In the genomic region with DNA sequence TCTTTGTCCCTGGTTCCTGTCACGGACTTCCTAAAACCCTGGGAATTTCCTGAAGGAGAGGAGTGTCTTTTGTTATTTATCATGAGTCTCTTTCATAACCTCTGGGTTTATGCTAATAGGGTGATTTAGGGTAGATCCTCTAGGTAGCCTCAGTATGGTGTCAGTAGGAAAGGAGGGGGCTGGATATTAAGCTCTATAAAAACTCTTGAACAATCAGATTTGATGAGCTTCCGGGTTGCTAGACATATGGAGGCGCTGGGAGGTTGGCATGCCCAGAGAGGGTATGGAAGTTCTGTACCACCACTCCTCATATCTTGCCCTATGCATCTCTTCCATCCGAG, we compare ENCODE assay signal across 9 cellular contexts. TPM values are rescaled to one million over a fixed set of nuclear protein-coding genes. Genes with fewer than 3 reads are reported as not detected.
A peak's percentile ranks its signal among the peaks of the same experiment; 100 is the strongest.
DNase-seq lines count a peak whose midpoint lies in the region; ATAC-seq and TF ChIP-seq lines count a peak whose summit lies in the region.
"Had no signal": no experiment of that assay in that cellular context is flagged by ENCODE, and none has a peak within 500 bp of the region (broad histone marks: within the 10 kb centered on the region; RNA-seq: fewer than 3 reads in every experiment).

No MANE protein-coding gene starts in this region.

- TF ChIP-seq POLR2A in upper lobe of left lung (IDR thresholded peaks at IDR 0.05), result no peak

- no peaks in the 10 kb centered on the region for H3K79me2 ChIP-seq in mammary epithelial cell (ENCODE audit: insufficient read depth, low read length)

- H3K27me3 Mint-ChIP-seq in activated naive CD4-positive, alpha-beta T cell treated with anti-CD3 and anti-CD28 coated beads, Interleukin-2, amount 50 U/mL, for 24 hours, result no peaks in the 10 kb centered on the region

- intact Hi-C loops in mammary epithelial cell (cut with micrococcal nuclease) (no loop called here), lower lobe of right lung (cut with DNase I) (no loop called here)

- H3K4me3 ChIP-seq in mammary epithelial cell (replicated peaks in 1 of 3; ENCODE audit: insufficient read depth in 1 of 3, low read depth in 2 of 3, low read length in 3 of 3) (no peak overlapping the region), lower lobe of right lung (peak overlapping the region; percentile 49), upper lobe of left lung (peak overlapping the region in 3 of 4 donors; percentile 38 to 49 (median 41))

- peaks cover 16% of the 10 kb centered on the region for H3K4me1 Mint-ChIP-seq in activated naive CD4-positive, alpha-beta T cell treated with anti-CD3 and anti-CD28 coated beads, Interleukin-2, amount 50 U/mL, for 24 hours

- H3K4me1 ChIP-seq in mammary epithelial cell (ENCODE audit: insufficient read depth, low read length) (no peaks in the 10 kb centered on the region), lower lobe of right lung (no peaks in the 10 kb centered on the region), upper lobe of left lung (peaks cover 0 to 7% (median 6%) of the 10 kb centered on the region in 4 donors)

- H3K27ac ChIP-seq in mammary epithelial cell (ENCODE audit: insufficient read depth, low read depth, low read length) (no peak overlapping the region), lower lobe of right lung (no peak overlapping the region), upper lobe of left lung (no peak overlapping the region)

- ATAC-seq in lower lobe of right lung (peak in 1 of 2 donors; percentile 45), upper lobe of left lung (ENCODE audit: low FRiP score in 2 of 2) (peak in 1 of 2 donors; percentile 28), HG02938 (IDR thresholded peaks at IDR 0.05; ENCODE audit: unreplicated experiment) (no peak)

- TF ChIP-seq CTCF in mammary epithelial cell (conservative IDR thresholded peaks at IDR 0.05 in 1 of 2, IDR thresholded peaks at IDR 0.05 in 1 of 2; ENCODE audit: extremely low read depth in 1 of 2, insufficient read depth in 1 of 2, low read depth in 1 of 2, low read length in 2 of 2) (no peak), lower lobe of right lung (IDR thresholded peaks at IDR 0.05) (no peak), upper lobe of left lung (IDR thresholded peaks at IDR 0.05) (no peak)

- H3K9ac ChIP-seq in mammary epithelial cell (ENCODE audit: insufficient read depth, low read length), result no peak overlapping the region

- dilution Hi-C loops in mammary epithelial cell (cut with HindIII; ENCODE audit: low sequenced_read_pairs), result no loop called here

- no peaks in the 10 kb centered on the region for H3K36me3 Mint-ChIP-seq in activated naive CD4-positive, alpha-beta T cell treated with anti-CD3 and anti-CD28 coated beads, Interleukin-2, amount 50 U/mL, for 24 hours

- in situ Hi-C loops in mammary epithelial cell (cut with MboI; ENCODE audit: low sequenced_read_pairs in 2 of 2), result no loop called here

- no peak for TF ChIP-seq EP300 in upper lobe of left lung (IDR thresholded peaks at IDR 0.05)

- H3K4me2 ChIP-seq in mammary epithelial cell (ENCODE audit: insufficient read depth, low read depth, low read length), result no peak overlapping the region

- no peaks in the 10 kb centered on the region for H4K20me1 ChIP-seq in mammary epithelial cell (ENCODE audit: insufficient read depth, low read length)

- H3K27me3 ChIP-seq in mammary epithelial cell (ENCODE audit: insufficient read depth, low read length) (no peaks in the 10 kb centered on the region), lower lobe of right lung (ENCODE audit: low read depth) (no peaks in the 10 kb centered on the region), upper lobe of left lung (no peaks in the 10 kb centered on the region)

- peak overlapping the region; percentile 84 for H3K4me3 Mint-ChIP-seq in activated naive CD4-positive, alpha-beta T cell treated with anti-CD3 and anti-CD28 coated beads, Interleukin-2, amount 50 U/mL, for 24 hours

- DNase-seq in activated naive CD4-positive, alpha-beta T cell treated with Interleukin-2 at 50 U/mL for 16 hours, result no peak
- DNase-seq in mammary epithelial cell (no peak), lower lobe of right lung (no peak), upper lobe of left lung (no peak), GM19238 (ENCODE audit: insufficient read length, low spot score) (no peak), pons (ENCODE audit: low spot score) (no peak)
- DNase-seq: NCI-H2107 had no signal

- H3K9me3 ChIP-seq in mammary epithelial cell (replicated peaks; ENCODE audit: insufficient read depth, low read length), result no peaks in the 10 kb centered on the region
- H3K9me3 ChIP-seq in lower lobe of right lung, result no peaks in the 10 kb centered on the region
- H3K9me3 ChIP-seq in upper lobe of left lung, result no peaks in the 10 kb centered on the region

- WGBS in mammary epithelial cell (ENCODE audit: low coverage, missing lambda C conversion rate), result 50% methylated on average over 2 of the region's 4 CpGs
- 66% methylated on average over 4 of the region's 4 CpGs for WGBS in upper lobe of left lung, 2 donors

- H3K36me3 ChIP-seq in mammary epithelial cell (ENCODE audit: insufficient read depth, low read length) (no peaks in the 10 kb centered on the region), lower lobe of right lung (no peaks in the 10 kb centered on the region), upper lobe of left lung (no peaks in the 10 kb centered on the region)

- CTCF ChIA-PET in mammary epithelial cell (lab: Charles Lee; ENCODE audit: low non-redundant PET), result no interaction called here

- H2AFZ ChIP-seq in mammary epithelial cell (ENCODE audit: low read depth, low read length), result peak overlapping the region; percentile 94

- BruUV-seq in mammary epithelial cell (replicated peaks; lab: Mats Ljungman, UMichigan), result no TSS peak

- H3K9me3 Mint-ChIP-seq in activated naive CD4-positive, alpha-beta T cell treated with anti-CD3 and anti-CD28 coated beads, Interleukin-2, amount 50 U/mL, for 24 hours, result no peaks in the 10 kb centered on the region

- H3K27ac Mint-ChIP-seq in activated naive CD4-positive, alpha-beta T cell treated with anti-CD3 and anti-CD28 coated beads, Interleukin-2, amount 50 U/mL, for 24 hours, result no peak overlapping the region

RNA-seq across cellular contexts. Expression of a gene that starts 15.5 kb away (rescaled TPM):
- 10 to 100 TPM; 73.2 to 95.9 TPM for total RNA-seq in mammary epithelial cell
- polyA plus RNA-seq in mammary epithelial cell, result 71.9 TPM
- 142 TPM for polyA minus RNA-seq in mammary epithelial cell
- 94.9 TPM for total RNA-seq in lower lobe of right lung
- total RNA-seq in upper lobe of left lung, result 10 to 100 TPM; 34.6 to 88.5 (median 74.4) TPM

RNA-seq across cellular contexts. Expression of a gene that starts 30.9 kb away (rescaled TPM):
- 10 to 100 TPM; 33.5 to 34.2 TPM for total RNA-seq in mammary epithelial cell
- 28.2 TPM for polyA plus RNA-seq in mammary epithelial cell
- 20.9 TPM for polyA minus RNA-seq in mammary epithelial cell
- 55.3 TPM for total RNA-seq in lower lobe of right lung
- 10 to 100 TPM; 25.1 to 92.6 (median 46.2) TPM for total RNA-seq in upper lobe of left lung

Comparison
In these comparisons a context has a peak if more than half of its experiments do, and no peak if none do; other contexts are left out.
1. H3K4me3 ChIP-seq: peak in lower lobe of right lung (single experiment) and upper lobe of left lung (3 of 4); none in mammary epithelial cell (0 of 3).